Comparison of ENCODE assay signal across 9 cellular contexts in genomic region chr2:216792222-216793001, GRCh38.
DNase-seq lines count a peak whose midpoint lies in the region; ATAC-seq, FAIRE-seq and TF ChIP-seq lines count a peak whose summit lies in the region.
"Had no signal": no experiment of that assay in that cellular context is flagged by ENCODE, and none has a peak within 500 bp of the region (broad histone marks: within the 10 kb centered on the region; RNA-seq: fewer than 3 reads in every experiment).

No MANE protein-coding gene starts in this region.

- POLR2A ChIA-PET in HepG2 (lab: Yijun Ruan, JAX): no interaction called here

- CTCF ChIA-PET in HepG2 (lab: Yijun Ruan, JAX; ENCODE audit: low intra/inter-chr PET ratio, low total read pairs): no interaction called here

- DNase-seq in AG20443 (ENCODE audit: low spot score) (peak; percentile 81), NCI-H2171 treated with DMSO at 0.1 percent for 48 hours (lab: John Stamatoyannopoulos, UW) (peak; percentile 87), coronary artery (ENCODE audit: low spot score) (peak; percentile 90), HepG2 (ENCODE audit: low spot score) (no peak), HuH-7.5 (ENCODE audit: low spot score) (no peak), AML-193 (lab: John Stamatoyannopoulos, UW) (no peak)
- DNase-seq in activated effector memory CD4-positive, alpha-beta T cell treated with anti-CD3 and anti-CD28 coated beads, Interleukin-2, amount 50 U/mL, for 16 hours: no peak
- DNase-seq: T-helper 17 cell had no signal

- H3K4me1 ChIP-seq in muscle layer of duodenum (ENCODE audit: control insufficient read depth in 1 of 2, insufficient read depth in 2 of 2, low read length in 2 of 2) (peaks cover 0 to 20% of the 10 kb centered on the region in 2 donors), HepG2 (ENCODE audit: insufficient read depth, low read length) (no peaks in the 10 kb centered on the region)

- no peaks in the 10 kb centered on the region for H4K20me1 ChIP-seq in HepG2 (ENCODE audit: insufficient read depth, low read length)

- no peak for TF ChIP-seq RAD21 in HepG2 (CRISPR knock-in tag; IDR thresholded peaks at IDR 0.05)

- TF ChIP-seq CTCF in coronary artery (IDR thresholded peaks at IDR 0.05) (no peak), HepG2 (CRISPR knock-in tag; IDR thresholded peaks at IDR 0.05) (no peak)

- no peaks in the 10 kb centered on the region for H3K36me3 ChIP-seq in muscle layer of duodenum (ENCODE audit: control insufficient read depth in 1 of 2, insufficient read depth in 2 of 2, low read length in 2 of 2)
- no peaks in the 10 kb centered on the region for H3K36me3 ChIP-seq in HepG2 (replicated peaks in 1 of 2; ENCODE audit: control insufficient read depth in 1 of 2, insufficient read depth in 2 of 2, low read length in 2 of 2)

- no peaks in the 10 kb centered on the region for H3K79me2 ChIP-seq in HepG2 (ENCODE audit: insufficient read depth, low read length)

- in situ Hi-C loops in HepG2 (cut with HindIII; ENCODE audit: extremely low pct_ligation_motif_present, low pct_unique_long_range_greater_than_20kb): no loop called here

- WGBS in HepG2 (ENCODE audit: low lambda C conversion rate): 42% methylated on average over 8 of the region's 8 CpGs

- H3K4me2 ChIP-seq in HepG2 (ENCODE audit: low read depth, low read length): no peak overlapping the region

- TF ChIP-seq POLR2A in HepG2 (IDR thresholded peaks at IDR 0.05; ENCODE audit: insufficient read depth in 1 of 2, low read depth in 2 of 2, low read length in 2 of 2): no peak

- intact Hi-C loops in HepG2 (cut with micrococcal nuclease; ENCODE audit: unreplicated experiment): no loop called here

- H3K4me3 ChIP-seq in coronary artery (peak overlapping the region; percentile 10), muscle layer of duodenum (ENCODE audit: low read depth in 1 of 2, low read length in 2 of 2) (no peak overlapping the region), HepG2 (replicated peaks in 1 of 3; ENCODE audit: insufficient read depth in 1 of 3, low read depth in 2 of 3, low read length in 3 of 3) (no peak overlapping the region)

- H3K27ac ChIP-seq in coronary artery (peak overlapping the region; percentile 92 to 96), muscle layer of duodenum (ENCODE audit: low read length) (peak overlapping the region; percentile 56), HepG2 (ENCODE audit: extremely low read length, insufficient read depth, low read length) (no peak overlapping the region)

- H3K27me3 ChIP-seq in muscle layer of duodenum (ENCODE audit: low read depth, low read length) (no peaks in the 10 kb centered on the region), HepG2 (ENCODE audit: control insufficient read depth in 1 of 2, insufficient read depth in 2 of 2, low read length in 2 of 2) (peaks cover 0 to 7% of the 10 kb centered on the region in 2 experiments; a peak in 3 of 5 replicates)

- FAIRE-seq in HepG2 (lab: Jason Lieb, UNC): no peak

- ATAC-seq in HepG2: no peak
- ATAC-seq: T-helper 17 cell had no signal

- H3K9me3 ChIP-seq in muscle layer of duodenum (ENCODE audit: control insufficient read depth in 1 of 2, low read length in 2 of 2) (no peaks in the 10 kb centered on the region), HepG2 (ENCODE audit: low read length) (no peaks in the 10 kb centered on the region)

- no peak overlapping the region for H2AFZ ChIP-seq in HepG2 (ENCODE audit: low read length)

- TF ChIP-seq EP300 in HepG2 (IDR thresholded peaks at IDR 0.05; ENCODE audit: low read depth in 2 of 2, low read length in 2 of 2) (no peak), HepG2 (CRISPR knock-in tag; IDR thresholded peaks at IDR 0.05; ENCODE audit: borderline replicate concordance) (no peak)

- BruUV-seq in HepG2 (replicated peaks; lab: Mats Ljungman, UMichigan): no TSS peak

- no peak overlapping the region for H3K9ac ChIP-seq in HepG2 (ENCODE audit: insufficient read depth, low read depth, low read length)

TF ChIP-seq in HepG2, 621 proteins besides CTCF, POLR2A, EP300 and RAD21:
- no peak for TF ChIP-seq ZNF33B (CRISPR knock-in tag; IDR thresholded peaks at IDR 0.05)
- 0 out of 4 replicates have a peak, but pooled peaks of 1 of the 2 experiments have one; percentile 31 for TF ChIP-seq ATF4 (CRISPR knock-in tag; IDR thresholded peaks at IDR 0.05)

Comparison
In these comparisons a context has a peak if more than half of its experiments do, and no peak if none do; other contexts are left out.
1. DNase-seq: peak in AG20443 (single experiment), NCI-H2171 treated with DMSO at 0.1 percent for 48 hours (single experiment) and coronary artery (single experiment); none in HepG2 (single experiment), HuH-7.5 (single experiment), activated effector memory CD4-positive, alpha-beta T cell treated with anti-CD3 and anti-CD28 coated beads, Interleukin-2, amount 50 U/mL, for 16 hours (single experiment) and AML-193 (0 of 2).